19 cellular contexts compared by ENCODE assay signal in genomic region chr14:22998324-22999012, GRCh38. TPM values are rescaled to one million over a fixed set of nuclear protein-coding genes. Genes with fewer than 3 reads are reported as not detected.
"Had no signal": no experiment of that assay in that cellular context is flagged by ENCODE, and none has a peak within 500 bp of the region (broad histone marks: within the 10 kb centered on the region; RNA-seq: fewer than 3 reads in every experiment).

No MANE protein-coding gene starts in this region.

- H3K9me3 Mint-ChIP-seq: activated CD8-positive, alpha-beta T cell treated with anti-CD3 and anti-CD28 coated beads for 36 hours; activated T-cell treated with anti-CD3 and anti-CD28 coated beads, Interleukin-2, amount 50 U/mL, for 72 hours; natural killer cell treated with Interleukin-12 subunit alpha and Interleukin-12 subunit beta and Interleukin-15 and Interleukin-18, amount 100 ng/mL, for 72 hours; stimulated activated naive B cell treated with anti-CD40 and anti-IgM and Interleukin-4, amounts not matched to agents 10 μg/mL and 1 μg/mL and 100 μg/mL, for 72 hours; WTC11 had no signal

- H3K27me3 Mint-ChIP-seq: activated CD8-positive, alpha-beta T cell treated with anti-CD3 and anti-CD28 coated beads for 36 hours; natural killer cell treated with Interleukin-12 subunit alpha and Interleukin-12 subunit beta and Interleukin-15 and Interleukin-18, amount 100 ng/mL, for 72 hours; stimulated activated naive B cell treated with anti-CD40 and anti-IgM and Interleukin-4, amounts not matched to agents 10 μg/mL and 1 μg/mL and 100 μg/mL, for 72 hours had no signal

- H3K27ac Mint-ChIP-seq: activated CD8-positive, alpha-beta T cell treated with anti-CD3 and anti-CD28 coated beads for 36 hours; activated T-cell treated with anti-CD3 and anti-CD28 coated beads, Interleukin-2, amount 50 U/mL, for 72 hours; natural killer cell treated with Interleukin-12 subunit alpha and Interleukin-12 subunit beta and Interleukin-15 and Interleukin-18, amount 100 ng/mL, for 72 hours; stimulated activated naive B cell treated with anti-CD40 and anti-IgM and Interleukin-4, amounts not matched to agents 10 μg/mL and 1 μg/mL and 100 μg/mL, for 72 hours; WTC11 had no signal

- H3K4me3 Mint-ChIP-seq: activated CD8-positive, alpha-beta T cell treated with anti-CD3 and anti-CD28 coated beads for 36 hours; activated T-cell treated with anti-CD3 and anti-CD28 coated beads, Interleukin-2, amount 50 U/mL, for 72 hours; natural killer cell treated with Interleukin-12 subunit alpha and Interleukin-12 subunit beta and Interleukin-15 and Interleukin-18, amount 100 ng/mL, for 72 hours; stimulated activated naive B cell treated with anti-CD40 and anti-IgM and Interleukin-4, amounts not matched to agents 10 μg/mL and 1 μg/mL and 100 μg/mL, for 72 hours; WTC11 had no signal

- ATAC-seq: activated CD8-positive, alpha-beta T cell treated with anti-CD3 and anti-CD28 coated beads for 36 hours; activated T-cell treated with anti-CD3 and anti-CD28 coated beads, Interleukin-2, amount 50 U/mL, for 72 hours; gastroesophageal sphincter; natural killer cell treated with Interleukin-12 subunit alpha and Interleukin-12 subunit beta and Interleukin-15 and Interleukin-18, amount 100 ng/mL, for 72 hours; stimulated activated naive B cell treated with anti-CD40 and anti-IgM and Interleukin-4, amounts not matched to agents 10 μg/mL and 1 μg/mL and 100 μg/mL, for 72 hours; WTC11 had no signal

- DNase-seq: activated CD4-positive, alpha-beta T cell treated with anti-CD3 and anti-CD28 coated beads for 4 hours; activated CD8-positive, alpha-beta T cell treated with anti-CD3 and anti-CD28 coated beads for 36 hours; activated gamma-delta T cell treated with Interleukin-2 at 50 U/mL for 16 hours; activated T-cell treated with anti-CD3 and anti-CD28 coated beads, Interleukin-2, amount 50 U/mL, for 72 hours; anterior cingulate cortex; kidney; mesendoderm; stimulated activated naive B cell treated with anti-CD40 and anti-IgM and Interleukin-4, amounts not matched to agents 10 μg/mL and 1 μg/mL and 100 μg/mL, for 72 hours; T-helper 2 cell; tibial artery had no signal

- H3K36me3 Mint-ChIP-seq: natural killer cell treated with Interleukin-12 subunit alpha and Interleukin-12 subunit beta and Interleukin-15 and Interleukin-18, amount 100 ng/mL, for 72 hours; WTC11 had no signal

- H3K27me3 ChIP-seq: gastroesophageal sphincter, hepatocyte, tibial artery had no signal

- H3K4me3 ChIP-seq: gastroesophageal sphincter, hepatocyte, tibial artery had no signal

RNA-seq across cellular contexts. Expression of gene PSMB11, which starts 43.5 kb away (rescaled TPM):
- total RNA-seq: activated CD8-positive, alpha-beta T cell treated with anti-CD3 and anti-CD28 coated beads for 36 hours; activated T-cell treated with anti-CD3 and anti-CD28 coated beads, Interleukin-2, amount 50 U/mL, for 72 hours; dermis microvascular lymphatic vessel endothelial cell; hepatocyte; kidney; liver; natural killer cell treated with Interleukin-12 subunit alpha and Interleukin-12 subunit beta and Interleukin-15 and Interleukin-18, amount 100 ng/mL, for 72 hours; omental fat pad; pulmonary artery endothelial cell; subcutaneous adipose tissue; WTC11 had no signal
